In the genomic region with DNA sequence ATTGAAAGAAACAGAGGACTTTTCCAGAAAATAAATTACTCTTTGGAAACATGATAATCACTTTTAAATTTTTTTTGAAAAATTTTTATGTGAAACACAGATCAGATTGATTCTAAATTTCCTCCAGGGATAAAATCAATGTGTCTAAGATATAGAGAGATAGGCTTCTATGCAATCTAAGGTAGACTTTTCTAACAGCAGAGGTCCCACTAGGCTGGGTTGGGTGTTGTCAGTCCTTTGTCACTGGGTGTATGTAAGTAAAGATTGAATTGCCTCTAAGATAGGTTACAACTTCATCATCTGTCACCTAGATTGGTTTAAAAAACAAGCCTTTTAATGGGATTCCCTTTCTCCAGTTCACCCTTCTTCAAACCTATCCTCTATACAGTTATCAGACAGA, we compare ENCODE assay signal across 3 cellular contexts.
"Had no signal": no experiment of that assay in that cellular context is flagged by ENCODE, and none has a peak within 500 bp of the region (broad histone marks: within the 10 kb centered on the region; RNA-seq: fewer than 3 reads in every experiment).

No MANE protein-coding gene starts in this region.

- H3K4me3 ChIP-seq: GM12878 had no signal

- ATAC-seq: GM12878 had no signal

- DNase-seq: GDM1, GF-D8 had no signal
